ENCODE assay signal across 1 cellular context in the genomic region with DNA sequence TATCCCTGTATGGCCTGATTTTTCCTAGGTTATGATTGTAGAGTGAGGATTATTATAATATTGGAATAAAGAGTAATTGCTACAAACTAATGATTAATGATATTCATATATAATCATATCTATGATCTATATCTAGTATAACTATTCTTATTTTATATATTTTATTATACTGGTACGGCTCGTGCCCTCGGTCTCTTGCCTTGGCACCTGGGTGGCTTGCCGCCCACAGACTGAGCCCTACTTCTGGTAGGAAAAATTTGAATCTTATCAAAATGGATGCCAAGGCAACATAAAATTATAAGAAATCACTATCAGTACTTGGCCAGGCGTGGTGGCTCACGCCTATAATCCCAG.
TF ChIP-seq lines count a peak whose summit lies in the region.

No MANE protein-coding gene starts in this region.

TF ChIP-seq in K562, 482 proteins besides CTCF, POLR2A, EP300 and RAD21:
- 0 out of 2 replicates have a peak, but pooled peaks have one; percentile 12 for TF ChIP-seq ZFX (CRISPR knock-in tag; IDR thresholded peaks at IDR 0.05)
